Comparison of ENCODE assay signal across 34 cellular contexts in genomic region chr1:157302199-157302497, GRCh38.
"Had no signal": no experiment of that assay in that cellular context is flagged by ENCODE, and none has a peak within 500 bp of the region (broad histone marks: within the 10 kb centered on the region; RNA-seq: fewer than 3 reads in every experiment).

No MANE protein-coding gene starts in this region.

- H3K4me1 Mint-ChIP-seq: activated B cell treated with CpG ODN at 0.5 μM for 24 hours; activated CD4-positive, alpha-beta memory T cell treated with anti-CD3 and anti-CD28 coated beads, Interleukin-2, amount 10 ng/mL, durations not matched to agents 7 days and 5 days; activated CD4-positive, alpha-beta T cell treated with anti-CD3 and anti-CD28 coated beads, Interleukin-2, amount 10 ng/mL, durations not matched to agents 24 days and 14 days; activated CD8-positive, alpha-beta memory T cell treated with anti-CD3 and anti-CD28 coated beads, Interleukin-2, amount 10 ng/mL, durations not matched to agents 7 days and 5 days; activated naive CD4-positive, alpha-beta T cell treated with anti-CD3 and anti-CD28 coated beads, Interleukin-2, amount 10 ng/mL, durations not matched to agents 7 days and 5 days; activated naive CD4-positive, alpha-beta T cell treated with anti-CD3 and anti-CD28 coated beads, Interleukin-2, amount 50 U/mL, for 24 hours; activated naive CD8-positive, alpha-beta T cell treated with anti-CD3 and anti-CD28 coated beads, Interleukin-2, amount 10 ng/mL, durations not matched to agents 7 days and 5 days; activated naive CD8-positive, alpha-beta T cell treated with anti-CD3 and anti-CD28 coated beads, Interleukin-2, amount 50 U/mL, for 24 hours had no signal

- ATAC-seq: activated CD8-positive, alpha-beta memory T cell treated with anti-CD3 and anti-CD28 coated beads, Interleukin-2, amount 10 ng/mL, durations not matched to agents 7 days and 5 days; activated CD8-positive, alpha-beta T cell treated with anti-CD3 and anti-CD28 coated beads, Interleukin-2, amount 10 ng/mL, durations not matched to agents 7 days and 5 days; activated naive CD8-positive, alpha-beta T cell treated with anti-CD3 and anti-CD28 coated beads, Interleukin-2, amount 50 U/mL, for 24 hours had no signal

- H3K4me1 ChIP-seq: ascending aorta, breast epithelium had no signal

- H3K9me3 ChIP-seq: ascending aorta, breast epithelium had no signal

- H3K36me3 Mint-ChIP-seq: activated CD8-positive, alpha-beta memory T cell treated with anti-CD3 and anti-CD28 coated beads, Interleukin-2, amount 10 ng/mL, durations not matched to agents 7 days and 5 days; activated naive CD4-positive, alpha-beta T cell treated with anti-CD3 and anti-CD28 coated beads, Interleukin-2, amount 10 ng/mL, durations not matched to agents 7 days and 5 days; activated naive CD4-positive, alpha-beta T cell treated with anti-CD3 and anti-CD28 coated beads, Interleukin-2, amount 50 U/mL, for 24 hours; activated naive CD8-positive, alpha-beta T cell; activated naive CD8-positive, alpha-beta T cell treated with anti-CD3 and anti-CD28 coated beads, Interleukin-2, amount 10 ng/mL, durations not matched to agents 7 days and 5 days had no signal

- H3K9me3 Mint-ChIP-seq: activated B cell treated with CpG ODN at 0.5 μM for 24 hours; activated CD4-positive, alpha-beta memory T cell treated with anti-CD3 and anti-CD28 coated beads, Interleukin-2, amount 10 ng/mL, durations not matched to agents 7 days and 5 days; activated CD4-positive, alpha-beta T cell treated with anti-CD3 and anti-CD28 coated beads, Interleukin-2, amount 10 ng/mL, durations not matched to agents 24 days and 14 days; activated naive CD4-positive, alpha-beta T cell treated with anti-CD3 and anti-CD28 coated beads, Interleukin-2, amount 10 ng/mL, durations not matched to agents 7 days and 5 days; activated naive CD4-positive, alpha-beta T cell treated with anti-CD3 and anti-CD28 coated beads, Interleukin-2, amount 50 U/mL, for 24 hours; activated naive CD8-positive, alpha-beta T cell treated with anti-CD3 and anti-CD28 coated beads, Interleukin-2, amount 10 ng/mL, durations not matched to agents 7 days and 5 days; activated naive CD8-positive, alpha-beta T cell treated with anti-CD3 and anti-CD28 coated beads, Interleukin-2, amount 50 U/mL, for 24 hours; activated T-cell treated with anti-CD3 and anti-CD28 coated beads, Interleukin-2, amount 50 U/mL, for 24 hours; activated T-helper 2 cell treated with anti-CD3 and anti-CD28 coated beads, Interferon-gamma antibody, Interleukin-2, Interleukin-4, amounts not matched to agents 10 μg/mL and 5 μg/mL and 100 μg/mL, durations not matched to agents 14 hours and 24 hours and 36 hours; T-helper 1 cell treated with Interleukin-12 subunit alpha and Interleukin-12 subunit beta and Interleukin-4 antibody, amounts not matched to agents 30 μg/mL and 1 μg/mL, for 36 hours; T-helper 2 cell treated with Interferon-gamma antibody and Interleukin-4, amounts not matched to agents 5 μg/mL and 100 μg/mL, for 36 hours had no signal

- H3K4me3 Mint-ChIP-seq: activated B cell treated with CpG ODN at 0.5 μM for 24 hours; activated CD4-positive, alpha-beta memory T cell treated with anti-CD3 and anti-CD28 coated beads, Interleukin-2, amount 10 ng/mL, durations not matched to agents 7 days and 5 days; activated CD4-positive, alpha-beta T cell treated with anti-CD3 and anti-CD28 coated beads, Interleukin-2, amount 10 ng/mL, durations not matched to agents 24 days and 14 days; activated CD8-positive, alpha-beta memory T cell treated with anti-CD3 and anti-CD28 coated beads, Interleukin-2, amount 10 ng/mL, durations not matched to agents 7 days and 5 days; activated CD8-positive, alpha-beta T cell treated with anti-CD3 and anti-CD28 coated beads, Interleukin-2, amount 10 ng/mL, durations not matched to agents 7 days and 5 days; activated naive CD4-positive, alpha-beta T cell treated with anti-CD3 and anti-CD28 coated beads, Interleukin-2, amount 10 ng/mL, durations not matched to agents 7 days and 5 days; activated naive CD4-positive, alpha-beta T cell treated with anti-CD3 and anti-CD28 coated beads, Interleukin-2, amount 50 U/mL, for 24 hours; activated naive CD8-positive, alpha-beta T cell; activated naive CD8-positive, alpha-beta T cell treated with anti-CD3 and anti-CD28 coated beads, Interleukin-2, amount 10 ng/mL, durations not matched to agents 7 days and 5 days; activated naive CD8-positive, alpha-beta T cell treated with anti-CD3 and anti-CD28 coated beads, Interleukin-2, amount 50 U/mL, for 24 hours; activated T-cell treated with anti-CD3 and anti-CD28 coated beads, Interleukin-2, amount 50 U/mL, for 24 hours; T-helper 1 cell treated with Interleukin-12 subunit alpha and Interleukin-12 subunit beta and Interleukin-4 antibody, amounts not matched to agents 30 μg/mL and 1 μg/mL, for 36 hours; T-helper 2 cell treated with Interferon-gamma antibody and Interleukin-4, amounts not matched to agents 5 μg/mL and 100 μg/mL, for 36 hours had no signal

- H3K27ac Mint-ChIP-seq: activated B cell treated with CpG ODN at 0.5 μM for 24 hours; activated CD4-positive, alpha-beta memory T cell treated with anti-CD3 and anti-CD28 coated beads, Interleukin-2, amount 10 ng/mL, durations not matched to agents 7 days and 5 days; activated CD4-positive, alpha-beta T cell treated with anti-CD3 and anti-CD28 coated beads, Interleukin-2, amount 10 ng/mL, durations not matched to agents 24 days and 14 days; activated CD8-positive, alpha-beta memory T cell treated with anti-CD3 and anti-CD28 coated beads, Interleukin-2, amount 10 ng/mL, durations not matched to agents 7 days and 5 days; activated CD8-positive, alpha-beta T cell treated with anti-CD3 and anti-CD28 coated beads, Interleukin-2, amount 10 ng/mL, durations not matched to agents 7 days and 5 days; activated naive CD4-positive, alpha-beta T cell treated with anti-CD3 and anti-CD28 coated beads, Interleukin-2, amount 10 ng/mL, durations not matched to agents 7 days and 5 days; activated naive CD4-positive, alpha-beta T cell treated with anti-CD3 and anti-CD28 coated beads, Interleukin-2, amount 50 U/mL, for 24 hours; activated naive CD8-positive, alpha-beta T cell; activated naive CD8-positive, alpha-beta T cell treated with anti-CD3 and anti-CD28 coated beads, Interleukin-2, amount 10 ng/mL, durations not matched to agents 7 days and 5 days; activated naive CD8-positive, alpha-beta T cell treated with anti-CD3 and anti-CD28 coated beads, Interleukin-2, amount 50 U/mL, for 24 hours; activated T-cell treated with anti-CD3 and anti-CD28 coated beads, Interleukin-2, amount 50 U/mL, for 24 hours; activated T-helper 2 cell treated with anti-CD3 and anti-CD28 coated beads, Interferon-gamma antibody, Interleukin-2, Interleukin-4, amounts not matched to agents 10 μg/mL and 5 μg/mL and 100 μg/mL, durations not matched to agents 14 hours and 24 hours and 36 hours; T-helper 1 cell treated with Interleukin-12 subunit alpha and Interleukin-12 subunit beta and Interleukin-4 antibody, amounts not matched to agents 30 μg/mL and 1 μg/mL, for 36 hours; T-helper 2 cell treated with Interferon-gamma antibody and Interleukin-4, amounts not matched to agents 5 μg/mL and 100 μg/mL, for 36 hours had no signal

- H3K27me3 ChIP-seq: ascending aorta, brain microvascular endothelial cell, breast epithelium had no signal

- H3K4me3 ChIP-seq: ascending aorta, breast epithelium had no signal

- DNase-seq: activated B cell treated with CpG ODN at 0.5 μM for 24 hours; activated CD4-positive, alpha-beta memory T cell treated with anti-CD3 and anti-CD28 coated beads, Interleukin-2, amount 10 ng/mL, durations not matched to agents 7 days and 5 days; activated CD4-positive, alpha-beta T cell treated with anti-CD3 and anti-CD28 coated beads for 4 hours; activated CD4-positive, alpha-beta T cell treated with anti-CD3 and anti-CD28 coated beads, Interleukin-2, amount 10 ng/mL, durations not matched to agents 24 days and 14 days; activated CD4-positive, alpha-beta T cell treated with anti-CD3 and anti-CD28 coated beads, Interleukin-2, amount 50 U/mL, for 1 hour; activated CD4-positive, alpha-beta T cell treated with anti-CD3 and anti-CD28 coated beads, Interleukin-2, amount 50 U/mL, for 48 hours; activated CD4-positive, CD25-positive, alpha-beta regulatory T cell treated with anti-CD3 and anti-CD28 coated beads, Interleukin-2, amount 50 U/mL, for 72 hours; activated CD8-positive, alpha-beta memory T cell treated with anti-CD3 and anti-CD28 coated beads for 24 hours; activated CD8-positive, alpha-beta memory T cell treated with anti-CD3 and anti-CD28 coated beads, Interleukin-2, amount 10 ng/mL, durations not matched to agents 7 days and 5 days; activated CD8-positive, alpha-beta memory T cell treated with anti-CD3 and anti-CD28 coated beads, Interleukin-2, amount 50 U/mL, for 48 hours; activated CD8-positive, alpha-beta T cell treated with anti-CD3 and anti-CD28 coated beads, Interleukin-2, amount 10 ng/mL, durations not matched to agents 7 days and 5 days; activated effector memory CD4-positive, alpha-beta T cell treated with Interleukin-2 at 50 U/mL for 16 hours; activated gamma-delta T cell; activated naive CD4-positive, alpha-beta T cell treated with anti-CD3 and anti-CD28 coated beads, Interleukin-2, amount 10 ng/mL, durations not matched to agents 7 days and 5 days; activated naive CD4-positive, alpha-beta T cell treated with Interleukin-2 at 50 U/mL for 16 hours; activated naive CD8-positive, alpha-beta T cell treated with anti-CD3 and anti-CD28 coated beads, Interleukin-2, amount 10 ng/mL, durations not matched to agents 7 days and 5 days; activated naive CD8-positive, alpha-beta T cell treated with anti-CD3 and anti-CD28 coated beads, Interleukin-2, amount 50 U/mL, for 24 hours; activated T-cell treated with anti-CD3 and anti-CD28 coated beads, Interleukin-2, amount 50 U/mL, for 24 hours; activated T-cell treated with anti-CD3 and anti-CD28 coated beads, Interleukin-2, amount 50 U/mL, for 48 hours; amygdala; anterior cingulate cortex; brain microvascular endothelial cell; central memory CD4-positive, alpha-beta T cell; T-helper 1 cell; T-helper 2 cell; T-helper 9 cell had no signal

- H3K27me3 Mint-ChIP-seq: activated naive CD8-positive, alpha-beta T cell treated with anti-CD3 and anti-CD28 coated beads, Interleukin-2, amount 50 U/mL, for 24 hours; activated T-cell treated with anti-CD3 and anti-CD28 coated beads, Interleukin-2, amount 50 U/mL, for 24 hours had no signal

- H3K27ac ChIP-seq: ascending aorta, brain microvascular endothelial cell, breast epithelium, VCaP had no signal

- H3K36me3 ChIP-seq: ascending aorta, brain microvascular endothelial cell, breast epithelium had no signal
